Comparison of ENCODE assay signal across 11 cellular contexts in the genomic region with DNA sequence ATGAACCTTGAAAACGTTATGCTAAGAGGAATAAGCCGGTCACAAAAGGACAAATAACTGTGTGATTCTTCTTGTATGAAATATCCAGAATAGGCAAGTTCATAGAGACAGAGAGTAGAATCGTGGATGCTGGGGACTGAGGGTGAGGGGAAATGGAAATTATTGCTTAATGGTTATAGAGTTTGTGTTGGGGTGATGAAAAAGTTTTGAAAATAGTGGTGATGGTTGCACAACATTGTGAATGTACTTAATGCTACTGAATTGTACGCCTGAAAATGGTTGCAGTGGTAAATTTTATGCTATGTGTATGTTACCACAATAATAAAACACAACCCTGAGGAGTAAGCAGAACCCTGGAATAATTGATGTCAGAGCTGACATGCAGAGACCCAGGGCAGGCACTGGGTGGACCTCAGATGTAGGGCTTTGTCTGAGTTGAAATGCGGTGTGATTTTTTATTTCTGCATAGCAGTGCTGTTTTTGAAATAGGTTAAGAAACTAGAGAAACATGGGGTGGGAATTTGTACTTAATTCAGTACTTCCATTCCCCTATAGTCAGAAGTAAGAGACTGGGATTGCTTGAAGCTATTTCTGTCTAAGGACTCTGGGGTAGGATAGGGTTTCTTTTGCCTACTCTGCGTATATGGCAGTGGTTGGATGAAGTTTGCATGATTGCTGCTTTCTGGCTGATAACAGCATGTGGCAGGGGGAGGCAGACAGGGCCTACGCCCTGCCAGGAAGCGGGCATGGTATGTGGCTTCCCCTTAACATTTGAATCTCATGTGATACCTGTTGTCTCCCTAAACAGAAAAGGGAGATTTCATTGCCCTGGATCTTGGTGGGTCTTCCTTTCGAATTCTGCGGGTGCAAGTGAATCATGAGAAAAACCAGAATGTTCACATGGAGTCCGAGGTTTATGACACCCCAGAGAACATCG. TPM values are rescaled to one million over a fixed set of nuclear protein-coding genes. Genes with fewer than 3 reads are reported as not detected.
DNase-seq lines count a peak whose midpoint lies in the region; ATAC-seq and TF ChIP-seq lines count a peak whose summit lies in the region.
"Had no signal": no experiment of that assay in that cellular context is flagged by ENCODE, and none has a peak within 500 bp of the region (broad histone marks: within the 10 kb centered on the region; RNA-seq: fewer than 3 reads in every experiment).

No MANE protein-coding gene starts in this region.

- no peak for ATAC-seq in HG02610 (IDR thresholded peaks at IDR 0.05; ENCODE audit: unreplicated experiment)

- no peak for TF ChIP-seq POLR2A in esophagus squamous epithelium (IDR thresholded peaks at IDR 0.05)

- 75 to 81% methylated on average over 12 of the region's 12 CpGs for WGBS in esophagus squamous epithelium, 2 donors

- intact Hi-C loops in esophagus squamous epithelium (cut with DNase I) (no loop called here), tibial artery (cut with DNase I; ENCODE audit: low total_unique reads) (loop anchor here (5.0 kb wide), 1 partner anchor 32 kb away; no protein-coding TSS in a partner anchor)

- DNase-seq in activated gamma-delta T cell treated with Interleukin-2 at 50 U/mL for 16 hours, result peak; percentile 41
- no peak for DNase-seq in activated gamma-delta T cell (lab: John Stamatoyannopoulos, UW)
- DNase-seq in WERI-Rb-1, result no peak
- DNase-seq in esophagus squamous epithelium (lab: John Stamatoyannopoulos, UW), result no peak
- no peak for DNase-seq in tibial artery
- no peak for DNase-seq in dedifferentiated amniotic fluid mesenchymal stem cell (ENCODE audit: extremely low spot score)
- no peak for DNase-seq in C1 segment of cervical spinal cord (lab: John Stamatoyannopoulos, UW)
- DNase-seq: NCI-H446 treated with DMSO at 0.1 percent for 48 hours had no signal

- H3K4me3 ChIP-seq in WERI-Rb-1 (ENCODE audit: low read depth, low read length) (no peak overlapping the region), esophagus squamous epithelium (no peak overlapping the region), tibial artery (no peak overlapping the region)
- H3K4me3 ChIP-seq: BLaER1 had no signal

- no peaks in the 10 kb centered on the region for H3K27me3 ChIP-seq in WERI-Rb-1 (ENCODE audit: insufficient read depth, low read depth, severe bottlenecking)
- H3K27me3 ChIP-seq in esophagus squamous epithelium, result no peaks in the 10 kb centered on the region
- H3K27me3 ChIP-seq in tibial artery, result no peaks in the 10 kb centered on the region
- H3K27me3 ChIP-seq: BLaER1 had no signal

- H3K36me3 ChIP-seq in WERI-Rb-1 (peaks cover 8% of the 10 kb centered on the region), esophagus squamous epithelium (peaks cover 0 to 61% (median 0%) of the 10 kb centered on the region in 3 donors), tibial artery (peaks cover 0 to 6% (median 5%) of the 10 kb centered on the region in 3 donors)

- H3K9me3 ChIP-seq in WERI-Rb-1 (ENCODE audit: severe bottlenecking), result no peaks in the 10 kb centered on the region
- H3K9me3 ChIP-seq in esophagus squamous epithelium, result no peaks in the 10 kb centered on the region
- H3K9me3 ChIP-seq in tibial artery, result no peaks in the 10 kb centered on the region
- H3K9me3 ChIP-seq: BLaER1 had no signal

- TF ChIP-seq CTCF in WERI-Rb-1 (IDR thresholded peaks at IDR 0.05; ENCODE audit: low read depth, low read length), result no peak
- TF ChIP-seq CTCF in esophagus squamous epithelium (IDR thresholded peaks at IDR 0.05), result no peak
- no peak for TF ChIP-seq CTCF in tibial artery (IDR thresholded peaks at IDR 0.05)

- H3K27ac ChIP-seq in WERI-Rb-1 (peak overlapping the region; percentile 95), esophagus squamous epithelium (peak overlapping the region; percentile 74 to 90 (median 86)), tibial artery (peak overlapping the region; percentile 86 to 87)
- H3K27ac ChIP-seq: BLaER1, parathyroid adenoma had no signal

- H3K4me1 ChIP-seq in esophagus squamous epithelium (peaks cover 45 to 68% (median 46%) of the 10 kb centered on the region in 3 donors), tibial artery (peaks cover 6 to 80% (median 60%) of the 10 kb centered on the region in 4 donors)
- H3K4me1 ChIP-seq: BLaER1, parathyroid adenoma had no signal

RNA-seq across cellular contexts. Expression of gene TACR2, which starts 57.4 kb away (rescaled TPM):
- 10 to 100 TPM in 1 of 4 donors, 1 to 10 TPM in 2, under 1 TPM in 1; 0.72 to 24.0 (median 4.4) TPM for total RNA-seq in esophagus squamous epithelium
